ENCODE assay signal across 14 cellular contexts in genomic region chr4:2062808-2063524, GRCh38. TPM values are rescaled to one million over a fixed set of nuclear protein-coding genes. Genes with fewer than 3 reads are reported as not detected.
"Had no signal": no experiment of that assay in that cellular context is flagged by ENCODE, and none has a peak within 500 bp of the region (broad histone marks: within the 10 kb centered on the region; RNA-seq: fewer than 3 reads in every experiment).

No MANE protein-coding gene starts in this region.

- H3K4me2 ChIP-seq: smooth muscle cell had no signal

- H3K27ac ChIP-seq: gastroesophageal sphincter, psoas muscle, right lobe of liver, upper lobe of left lung had no signal

- FAIRE-seq: bronchial epithelial cell had no signal

- H3K36me3 ChIP-seq: gastroesophageal sphincter, right lobe of liver, upper lobe of left lung had no signal

- H3K4me1 ChIP-seq: right lobe of liver had no signal

- H3K4me3 ChIP-seq: gastroesophageal sphincter, psoas muscle, right lobe of liver, smooth muscle cell, upper lobe of left lung had no signal

- ATAC-seq: gastroesophageal sphincter, psoas muscle had no signal

- H3K9me3 ChIP-seq: gastroesophageal sphincter, psoas muscle, right lobe of liver, upper lobe of left lung had no signal

- DNase-seq: activated CD4-positive, alpha-beta T cell treated with anti-CD3 and anti-CD28 coated beads, Interleukin-2, amount 50 U/mL, for 1 hour; activated CD4-positive, CD25-positive, alpha-beta regulatory T cell; activated CD8-positive, alpha-beta memory T cell treated with anti-CD3 and anti-CD28 coated beads for 24 hours; activated gamma-delta T cell treated with Interleukin-2 at 50 U/mL for 16 hours; activated naive CD8-positive, alpha-beta T cell treated with anti-CD3 and anti-CD28 coated beads, Interleukin-2, amount 10 ng/mL, durations not matched to agents 7 days and 5 days; erythroblast; islet precursor cell; occipital lobe had no signal

RNA-seq across cellular contexts. Expression of gene NAT8L, which starts 3.8 kb away (rescaled TPM):
- total RNA-seq: bronchial epithelial cell, smooth muscle cell had no signal
- polyA plus RNA-seq: smooth muscle cell had no signal
